ENCODE assay signal across 22 cellular contexts in the genomic region with DNA sequence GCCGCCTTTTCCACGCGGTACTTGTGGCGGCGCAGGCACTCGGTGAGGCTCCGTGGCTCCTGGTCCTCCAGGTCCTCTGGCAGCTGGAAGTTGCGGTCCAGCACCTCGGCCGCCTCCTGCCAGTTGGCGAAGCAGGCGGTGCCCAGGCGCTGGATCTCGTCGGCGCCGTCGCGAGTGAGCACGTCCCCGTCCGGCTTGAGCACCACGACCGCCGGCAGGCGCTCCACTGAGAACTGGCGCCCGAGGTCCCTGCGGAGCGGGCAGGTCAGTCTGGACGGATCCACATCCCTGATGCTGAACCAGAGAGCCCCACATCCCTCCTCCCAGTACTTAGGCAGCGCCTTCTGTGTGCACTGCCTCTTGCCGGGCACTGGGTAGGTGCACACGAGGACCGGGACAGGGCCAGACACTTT. TPM values are rescaled to one million over a fixed set of nuclear protein-coding genes. Genes with fewer than 3 reads are reported as not detected.
DNase-seq lines count a peak whose midpoint lies in the region; ATAC-seq, FAIRE-seq and TF ChIP-seq lines count a peak whose summit lies in the region.
"Had no signal": no experiment of that assay in that cellular context is flagged by ENCODE, and none has a peak within 500 bp of the region (broad histone marks: within the 10 kb centered on the region; RNA-seq: fewer than 3 reads in every experiment).

No MANE protein-coding gene starts in this region.

- WGBS in right cardiac atrium, result 8% methylated on average over 35 of the region's 35 CpGs

- no peak overlapping the region for H3K27ac Mint-ChIP-seq in WTC11
- H3K27ac Mint-ChIP-seq in activated naive CD8-positive, alpha-beta T cell treated with anti-CD3 and anti-CD28 coated beads, Interleukin-2, amount 50 U/mL, for 24 hours, result no peak overlapping the region
- H3K27ac Mint-ChIP-seq: HFFc6 had no signal

- peak; percentile 23 to 29 for ATAC-seq in right cardiac atrium
- ATAC-seq in WTC11, result peak; percentile 38
- no peak for ATAC-seq in activated naive CD8-positive, alpha-beta T cell treated with anti-CD3 and anti-CD28 coated beads, Interleukin-2, amount 50 U/mL, for 24 hours
- no peak for ATAC-seq in HG03378 (IDR thresholded peaks at IDR 0.05; ENCODE audit: unreplicated experiment)
- ATAC-seq: foreskin keratinocyte, psoas muscle had no signal

- intact Hi-C loops in right cardiac atrium (cut with DNase I), result loop anchor here in 2 of 4 donors (10.0 kb wide), 2 partner anchors 61 to 119 kb away; partner anchors contain the start of gene CCDC194 (in 1 of the 2)

- CTCF ChIA-PET in WTC11 (lab: Charles Lee), result interaction anchor here (1.2 to 2.0 kb wide), 7 partner anchors 14 to 161 kb away, joined by 4 to 21 read pairs (median 8); no protein-coding TSS in a partner anchor

- H3K27me3 Mint-ChIP-seq in WTC11 (ENCODE audit: low read depth), result peaks cover 62% of the 10 kb centered on the region
- H3K27me3 Mint-ChIP-seq in activated naive CD8-positive, alpha-beta T cell treated with anti-CD3 and anti-CD28 coated beads, Interleukin-2, amount 50 U/mL, for 24 hours, result peaks cover 49% of the 10 kb centered on the region

- H3K9me3 ChIP-seq in right cardiac atrium (ENCODE audit: control insufficient read depth, low read length) (no peaks in the 10 kb centered on the region), right atrium auricular region (no peaks in the 10 kb centered on the region)
- H3K9me3 ChIP-seq: psoas muscle had no signal

- H3K4me1 ChIP-seq in right cardiac atrium (ENCODE audit: control insufficient read depth, insufficient read depth, low read length) (no peaks in the 10 kb centered on the region), right atrium auricular region (peaks cover 0 to 11% of the 10 kb centered on the region in 2 donors)

- H3K4me3 ChIP-seq in right cardiac atrium (ENCODE audit: low read length), result no peak overlapping the region
- H3K4me3 ChIP-seq in right atrium auricular region, result no peak overlapping the region
- H3K4me3 ChIP-seq: psoas muscle had no signal

- no peak overlapping the region; the same call in 1 of the 2 replicates for H3K4me3 Mint-ChIP-seq in WTC11
- H3K4me3 Mint-ChIP-seq in activated naive CD8-positive, alpha-beta T cell treated with anti-CD3 and anti-CD28 coated beads, Interleukin-2, amount 50 U/mL, for 24 hours, result no peak overlapping the region
- H3K4me3 Mint-ChIP-seq: HFFc6 had no signal

- no peaks in the 10 kb centered on the region for H3K36me3 ChIP-seq in right atrium auricular region

- POLR2A ChIA-PET in WTC11 (lab: Charles Lee), result no interaction called here

- H3K9me3 Mint-ChIP-seq in WTC11, result peaks cover 4% of the 10 kb centered on the region; the same call in 1 of the 2 replicates
- no peaks in the 10 kb centered on the region for H3K9me3 Mint-ChIP-seq in activated naive CD8-positive, alpha-beta T cell treated with anti-CD3 and anti-CD28 coated beads, Interleukin-2, amount 50 U/mL, for 24 hours
- H3K9me3 Mint-ChIP-seq: HFFc6 had no signal

- FAIRE-seq in GM12891 (lab: Jason Lieb, UNC), result no peak
- FAIRE-seq: colon had no signal

- peak in 2 of 3 donors; percentile 56 to 64 for DNase-seq in right cardiac atrium
- no peak for DNase-seq in right atrium auricular region (ENCODE audit: low spot score)
- peak; percentile 46 for DNase-seq in WTC11 (ENCODE audit: low spot score)
- DNase-seq in kidney tubule cell (ENCODE audit: low spot score), result peak; percentile 18
- no peak for DNase-seq in activated naive CD8-positive, alpha-beta T cell treated with anti-CD3 and anti-CD28 coated beads, Interleukin-2, amount 50 U/mL, for 24 hours
- no peak for DNase-seq in SHP77 (lab: John Stamatoyannopoulos, UW)
- no peak for DNase-seq in GM12891 (ENCODE audit: insufficient read length, low spot score)
- DNase-seq: activated CD4-positive, CD25-positive, alpha-beta regulatory T cell treated with anti-CD3 and anti-CD28 coated beads, Interleukin-2, amount 50 U/mL, for 72 hours; activated gamma-delta T cell; anterior cingulate cortex; Calu3; foreskin keratinocyte; HFFc6; NCI-H2171 treated with DMSO at 0.1 percent for 48 hours; NK-92 treated with Interleukin-12 subunit alpha and Interleukin-12 subunit beta, amount 100 ng/mL, for 24 hours; psoas muscle; stimulated activated CD4-positive, alpha-beta T cell treated with anti-CD3 and anti-CD28 coated beads, Interleukin-15, amount 100 ng/mL, for 24 hours; T-helper 2 cell had no signal

- no peaks in the 10 kb centered on the region for H3K36me3 Mint-ChIP-seq in WTC11
- no peaks in the 10 kb centered on the region for H3K36me3 Mint-ChIP-seq in activated naive CD8-positive, alpha-beta T cell treated with anti-CD3 and anti-CD28 coated beads, Interleukin-2, amount 50 U/mL, for 24 hours (ENCODE audit: low read depth)

- peaks cover 14% of the 10 kb centered on the region for H3K4me1 Mint-ChIP-seq in WTC11
- H3K4me1 Mint-ChIP-seq in activated naive CD8-positive, alpha-beta T cell treated with anti-CD3 and anti-CD28 coated beads, Interleukin-2, amount 50 U/mL, for 24 hours, result peaks cover 12% of the 10 kb centered on the region

- H3K27me3 ChIP-seq in right cardiac atrium (ENCODE audit: control insufficient read depth, insufficient read depth) (no peaks in the 10 kb centered on the region), right atrium auricular region (peaks cover 16 to 28% of the 10 kb centered on the region in 2 donors)

- H3K27ac ChIP-seq in right cardiac atrium (ENCODE audit: low read length) (no peak overlapping the region), right atrium auricular region (no peak overlapping the region)
- H3K27ac ChIP-seq: foreskin keratinocyte, psoas muscle had no signal

- no peak for TF ChIP-seq POLR2A in GM12891 (IDR thresholded peaks at IDR 0.05; ENCODE audit: low read depth, low read length)

- no peak for TF ChIP-seq CTCF in right atrium auricular region (IDR thresholded peaks at IDR 0.05)
- TF ChIP-seq CTCF in WTC11 (IDR thresholded peaks at IDR 0.05), result no peak

TF ChIP-seq in WTC11, 78 proteins besides CTCF, POLR2A, EP300 and RAD21 (continues in another document):
- TF ChIP-seq, protein P1, sequence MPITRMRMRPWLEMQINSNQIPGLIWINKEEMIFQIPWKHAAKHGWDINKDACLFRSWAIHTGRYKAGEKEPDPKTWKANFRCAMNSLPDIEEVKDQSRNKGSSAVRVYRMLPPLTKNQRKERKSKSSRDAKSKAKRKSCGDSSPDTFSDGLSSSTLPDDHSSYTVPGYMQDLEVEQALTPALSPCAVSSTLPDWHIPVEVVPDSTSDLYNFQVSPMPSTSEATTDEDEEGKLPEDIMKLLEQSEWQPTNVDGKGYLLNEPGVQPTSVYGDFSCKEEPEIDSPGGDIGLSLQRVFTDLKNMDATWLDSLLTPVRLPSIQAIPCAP (CRISPR knock-in tag; IDR thresholded peaks at IDR 0.05), result no peak

TF ChIP-seq in GM12891, 5 proteins besides CTCF, POLR2A, EP300 and RAD21:
- no peak for TF ChIP-seq TAF1 (IDR thresholded peaks at IDR 0.05; ENCODE audit: low read depth, low read length)
- no peak for TF ChIP-seq SPI1 (IDR thresholded peaks at IDR 0.05; ENCODE audit: low read depth, low read length)
- TF ChIP-seq PAX5 (IDR thresholded peaks at IDR 0.05; ENCODE audit: insufficient read depth, low read length, severe bottlenecking), result no peak
- TF ChIP-seq POU2F2 (IDR thresholded peaks at IDR 0.05; ENCODE audit: low read depth, low read length), result no peak
- no peak for TF ChIP-seq POLR2AphosphoS5 (IDR thresholded peaks at IDR 0.05; ENCODE audit: low read depth, low read length)
TF ChIP-seq in GM12891: peak in this region for 0.

RNA-seq across cellular contexts. Expression of gene NXNL1, which starts 5.0 kb away (rescaled TPM):
- total RNA-seq in right cardiac atrium (under 1 TPM in 2 of 4 donors, not detected in 2; 0.29 to 0.45 TPM), right atrium auricular region (not detected), WTC11 (2021) (not detected in 3 replicates)
- polyA plus RNA-seq in right cardiac atrium, result 0.63 TPM
- not detected for polyA plus RNA-seq in GM12891 (2012; ENCODE audit: low read depth, missing spikeins)
- total RNA-seq: Calu3, foreskin keratinocyte, HFFc6, lower leg skin, myocyte had no signal
- polyA plus RNA-seq: foreskin keratinocyte had no signal

RNA-seq across cellular contexts. Expression of gene TMEM221, which starts 7.2 kb away (rescaled TPM):
- total RNA-seq in right cardiac atrium (under 1 TPM in 3 of 4 donors, not detected in 1; 0.22 to 0.42 (median 0.34) TPM), right atrium auricular region (under 1 TPM; 0.30 to 0.51 TPM), WTC11 (2021) (1.2 to 2.9 TPM (median 2.3 TPM) in 3 replicates)
- 0.43 TPM for polyA plus RNA-seq in right cardiac atrium
- polyA plus RNA-seq in GM12891 (2012; ENCODE audit: low read depth, missing spikeins), result 0.05 TPM
- total RNA-seq: HFFc6 had no signal

RNA-seq across cellular contexts. Expression of gene SLC27A1, which starts 14.6 kb away (rescaled TPM):
- total RNA-seq in right cardiac atrium, result 10 to 100 TPM; 28.2 to 63.6 (median 42.9) TPM
- 36.8 TPM for polyA plus RNA-seq in right cardiac atrium
- total RNA-seq in right atrium auricular region, result 10 to 100 TPM; 31.2 to 65.6 TPM
- total RNA-seq in WTC11 (2021), result 8.6 to 12.1 TPM (median 10.1 TPM) in 3 replicates
- 1.6 TPM for polyA plus RNA-seq in GM12891 (2012; ENCODE audit: low read depth, missing spikeins)

RNA-seq across cellular contexts. Expression of gene MVB12A, which starts 35.9 kb away (rescaled TPM):
- total RNA-seq in right cardiac atrium, result 10 to 100 TPM; 20.6 to 27.2 (median 23.4) TPM
- polyA plus RNA-seq in right cardiac atrium, result 30.5 TPM
- 10 to 100 TPM; 24.8 to 39.0 TPM for total RNA-seq in right atrium auricular region
- total RNA-seq in WTC11 (2021), result 58.7 to 78.6 TPM (median 70.8 TPM) in 3 replicates
- polyA plus RNA-seq in GM12891 (2012; ENCODE audit: low read depth, missing spikeins), result 23.3 TPM

RNA-seq across cellular contexts. Expression of gene BST2, which starts 50.3 kb away (rescaled TPM):
- total RNA-seq in right cardiac atrium (10 to 100 TPM; 32.3 to 56.3 (median 39.6) TPM), right atrium auricular region (10 to 100 TPM; 32.1 to 35.3 TPM), WTC11 (2021) (22.8 to 67.7 TPM (median 61.1 TPM) in 3 replicates)
- polyA plus RNA-seq in right cardiac atrium, result 45.1 TPM
- 356 TPM for polyA plus RNA-seq in GM12891 (2012; ENCODE audit: low read depth, missing spikeins)

Comparison
In these comparisons a context has a peak if more than half of its experiments do, and no peak if none do; other contexts are left out.
1. DNase-seq: peak in right cardiac atrium (2 of 3), WTC11 (single experiment) and kidney tubule cell (single experiment); none in right atrium auricular region (single experiment), activated naive CD8-positive, alpha-beta T cell treated with anti-CD3 and anti-CD28 coated beads, Interleukin-2, amount 50 U/mL, for 24 hours (single experiment), SHP77 (0 of 2) and GM12891 (single experiment).
2. ATAC-seq: peak in right cardiac atrium (2 of 2) and WTC11 (single experiment); none in activated naive CD8-positive, alpha-beta T cell treated with anti-CD3 and anti-CD28 coated beads, Interleukin-2, amount 50 U/mL, for 24 hours (single experiment) and HG03378 (single experiment).